In genomic region chr2:108587621-108588020, GRCh38 we compare ENCODE assay signal across 9 cellular contexts. TPM values are rescaled to one million over a fixed set of nuclear protein-coding genes. Genes with fewer than 3 reads are reported as not detected.
DNase-seq lines count a peak whose midpoint lies in the region; ATAC-seq, FAIRE-seq and TF ChIP-seq lines count a peak whose summit lies in the region.
"Had no signal": no experiment of that assay in that cellular context is flagged by ENCODE, and none has a peak within 500 bp of the region (broad histone marks: within the 10 kb centered on the region; RNA-seq: fewer than 3 reads in every experiment).

No MANE protein-coding gene starts in this region.

- no peak for FAIRE-seq in A549 (lab: Jason Lieb, UNC)
- FAIRE-seq in GM19239 (lab: Jason Lieb, UNC) = no peak

- H3K4me1 ChIP-seq in A549 = peaks cover 68% of the 10 kb centered on the region
- H3K4me1 ChIP-seq in muscle layer of duodenum (ENCODE audit: control insufficient read depth in 1 of 2, insufficient read depth in 2 of 2, low read length in 2 of 2) = peaks cover 5 to 42% of the 10 kb centered on the region in 2 donors

- TF ChIP-seq EP300 in A549 (IDR thresholded peaks at IDR 0.05) = no peak

- H3K4me2 ChIP-seq in A549 = peak overlapping the region; percentile 58

- no peaks in the 10 kb centered on the region for H3K9me3 Mint-ChIP-seq in endothelial cell (ENCODE audit: unreplicated experiment)
- H3K9me3 Mint-ChIP-seq: CD4-positive, alpha-beta memory T cell had no signal

- no peaks in the 10 kb centered on the region for H3K27me3 ChIP-seq in muscle layer of duodenum (ENCODE audit: low read depth, low read length)

- POLR2A ChIA-PET in A549 (lab: Yijun Ruan, JAX) = no interaction called here

- TF ChIP-seq RAD21 in A549 (conservative IDR thresholded peaks at IDR 0.05 in 1 of 2, IDR thresholded peaks at IDR 0.05 in 1 of 2) = no peak

- peak; percentile 66 to 69 for ATAC-seq in A549
- no peak for ATAC-seq in HG02763 (IDR thresholded peaks at IDR 0.05; ENCODE audit: unreplicated experiment)

- peak in 1 of 2 experiments; percentile 39 for DNase-seq in A549 (ENCODE audit: low read depth in 1 of 2, low spot score in 1 of 2)
- DNase-seq in NCI-H226 = peak; percentile 48
- DNase-seq in endothelial cell (ENCODE audit: low spot score) = no peak
- no peak for DNase-seq in stimulated activated CD4-positive, alpha-beta T cell treated with anti-CD3 and anti-CD28 coated beads, Interleukin-4, amount 100 ng/mL, for 1 hour
- no peak for DNase-seq in HPDE6-E6E7 (ENCODE audit: extremely low spot score)
- no peak for DNase-seq in GM19239 (ENCODE audit: insufficient read length, low spot score)
- DNase-seq: CD4-positive, alpha-beta memory T cell had no signal

- H3K27me3 Mint-ChIP-seq in endothelial cell (ENCODE audit: unreplicated experiment) = peaks cover 5% of the 10 kb centered on the region
- H3K27me3 Mint-ChIP-seq: CD4-positive, alpha-beta memory T cell had no signal

- peak overlapping the region; percentile 51 to 83 for H3K27ac ChIP-seq in A549
- peak overlapping the region; percentile 66 for H3K27ac ChIP-seq in muscle layer of duodenum (ENCODE audit: low read length)

- H3K27ac Mint-ChIP-seq in endothelial cell (ENCODE audit: unreplicated experiment) = peak overlapping the region; percentile 87

- H3K4me3 ChIP-seq in A549 (no peak overlapping the region), muscle layer of duodenum (ENCODE audit: low read depth in 1 of 2, low read length in 2 of 2) (no peak overlapping the region)

- H3K36me3 Mint-ChIP-seq in endothelial cell (ENCODE audit: low read depth, unreplicated experiment) = no peaks in the 10 kb centered on the region
- H3K36me3 Mint-ChIP-seq: CD4-positive, alpha-beta memory T cell had no signal

- TF ChIP-seq POLR2A in A549 (IDR thresholded peaks at IDR 0.05; ENCODE audit: low read length) = no peak

- no peaks in the 10 kb centered on the region for H3K9me3 ChIP-seq in A549
- no peaks in the 10 kb centered on the region for H3K9me3 ChIP-seq in muscle layer of duodenum (ENCODE audit: control insufficient read depth in 1 of 2, low read length in 2 of 2)

- 48% methylated on average over 6 of the region's 6 CpGs for WGBS in A549 (ENCODE audit: missing lambda C conversion rate)

- peak overlapping the region; percentile 54 for H3K4me3 Mint-ChIP-seq in endothelial cell (ENCODE audit: unreplicated experiment)

- H3K4me1 Mint-ChIP-seq in endothelial cell (ENCODE audit: unreplicated experiment) = peaks cover 72% of the 10 kb centered on the region

- CTCF ChIA-PET in A549 (lab: Yijun Ruan, JAX) = interaction anchor here (0.6 to 3.4 kb wide), 10 partner anchors 13 to 372 kb away, joined by 3 to 30 read pairs (median 4); no protein-coding TSS in a partner anchor

- TF ChIP-seq CTCF in A549 (IDR thresholded peaks at IDR 0.05) = no peak
- TF ChIP-seq CTCF in endothelial cell (IDR thresholded peaks at IDR 0.05; ENCODE audit: unreplicated experiment) = no peak

- H3K36me3 ChIP-seq in muscle layer of duodenum (ENCODE audit: control insufficient read depth in 1 of 2, insufficient read depth in 2 of 2, low read length in 2 of 2) = no peaks in the 10 kb centered on the region

TF ChIP-seq in A549, 52 proteins besides CTCF, POLR2A, EP300 and RAD21:
- no peak for TF ChIP-seq BHLHE40 (IDR thresholded peaks at IDR 0.05; ENCODE audit: low read depth, low read length)
- no peak for TF ChIP-seq CEBPB (IDR thresholded peaks at IDR 0.05)
- no peak for TF ChIP-seq MYC (IDR thresholded peaks at IDR 0.05; ENCODE audit: borderline replicate concordance, low read length)
- no peak for TF ChIP-seq RNF2 (IDR thresholded peaks at IDR 0.05; ENCODE audit: borderline replicate concordance, low read depth)
- TF ChIP-seq RFX5 (IDR thresholded peaks at IDR 0.05) = no peak
- TF ChIP-seq MAFK (IDR thresholded peaks at IDR 0.05; ENCODE audit: partially characterized antibody) = no peak
- TF ChIP-seq SREBF2 (IDR thresholded peaks at IDR 0.05) = no peak
- TF ChIP-seq RCOR1 (IDR thresholded peaks at IDR 0.05; ENCODE audit: low read depth, low read length) = no peak
- TF ChIP-seq TP53 (CRISPR knock-in tag; IDR thresholded peaks at IDR 0.05) = no peak
- TF ChIP-seq E2F6 (IDR thresholded peaks at IDR 0.05; ENCODE audit: borderline replicate concordance, low read depth) = no peak
- no peak for TF ChIP-seq HOXB13 (CRISPR knock-in tag; IDR thresholded peaks at IDR 0.05; ENCODE audit: low read depth)
- no peak for TF ChIP-seq ZFP36 (IDR thresholded peaks at IDR 0.05; ENCODE audit: borderline replicate concordance, partially characterized antibody)
- no peak for TF ChIP-seq KDM5A (IDR thresholded peaks at IDR 0.05)
- no peak for TF ChIP-seq HOXB5 (CRISPR knock-in tag; IDR thresholded peaks at IDR 0.05)
- no peak for TF ChIP-seq JUN (IDR thresholded peaks at IDR 0.05)
- no peak for TF ChIP-seq PHF8 (IDR thresholded peaks at IDR 0.05; ENCODE audit: borderline replicate concordance, low read depth)
- TF ChIP-seq EHF (CRISPR knock-in tag; IDR thresholded peaks at IDR 0.05) = no peak
- no peak for TF ChIP-seq CHD4 (IDR thresholded peaks at IDR 0.05; ENCODE audit: borderline replicate concordance)
- TF ChIP-seq HOXA7 (CRISPR knock-in tag; IDR thresholded peaks at IDR 0.05) = no peak

RNA-seq across cellular contexts. Expression of gene LIMS1, which starts 53.4 kb away (rescaled TPM):
- polyA plus RNA-seq in A549 (2011; rRNA removed) = 92.0 and 94.1 TPM in 2 replicates
- polyA plus RNA-seq in A549 (2012; cell fraction: cytosol; rRNA removed) = 54.9 and 75.4 TPM in 2 replicates
- polyA plus RNA-seq in A549 (2012; cell fraction: nucleus; rRNA removed) = 24.6 and 27.2 TPM in 2 replicates
- 37.5 to 42.5 TPM (median 40.0 TPM) in 3 replicates for polyA plus RNA-seq in A549 (2017; fragmentation: RNase III; extraction: RNeasy Plus Mini Kit Qiagen cat#74134 plus additional on column Dnase treatment)
- 108 and 111 TPM in 2 replicates for polyA minus RNA-seq in A549 (2011; rRNA and poly(A)+ RNA removed)
- 144 TPM for total RNA-seq in endothelial cell (ENCODE audit: unreplicated experiment)
